In the genomic region with DNA sequence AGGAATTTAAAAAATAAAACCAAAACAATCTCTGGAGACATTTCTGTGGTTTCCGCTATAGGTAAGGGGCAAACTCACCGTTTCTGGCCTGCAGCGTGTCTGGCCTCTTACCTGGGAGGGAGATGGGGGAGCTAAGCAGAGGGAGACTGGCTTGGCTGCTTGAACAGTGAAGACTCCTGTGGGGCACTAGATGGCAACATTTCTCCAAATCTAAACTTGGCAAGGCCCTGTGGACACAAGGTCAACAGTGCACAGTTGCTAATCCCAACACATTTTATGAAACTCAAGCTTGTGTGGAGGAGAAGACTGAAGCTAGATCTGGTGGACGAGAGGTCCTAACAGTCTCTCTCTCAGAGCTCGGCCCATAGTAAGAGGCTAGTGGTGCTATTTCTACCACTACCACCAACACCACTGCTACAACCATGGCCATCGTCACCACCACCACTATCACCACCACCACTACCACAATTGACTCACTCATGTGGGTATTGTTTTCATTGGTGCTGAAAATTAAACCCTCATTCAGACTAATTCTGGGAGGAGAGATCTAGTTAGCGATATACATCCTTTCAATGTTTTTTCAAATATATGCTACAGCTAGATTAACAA, we compare ENCODE assay signal across 8 cellular contexts. TPM values are rescaled to one million over a fixed set of nuclear protein-coding genes. Genes with fewer than 3 reads are reported as not detected.
DNase-seq lines count a peak whose midpoint lies in the region; TF ChIP-seq lines count a peak whose summit lies in the region.

No MANE protein-coding gene starts in this region.

- no peaks in the 10 kb centered on the region for H3K9me3 ChIP-seq in mesenchymal stem cell (ENCODE audit: control insufficient read depth, low read length)

- no peak overlapping the region for H3K27ac ChIP-seq in mesenchymal stem cell (ENCODE audit: low read length, poor library complexity, severe bottlenecking)

- no peak overlapping the region for H2AFZ ChIP-seq in mesenchymal stem cell (ENCODE audit: low read depth, low read length)

- DNase-seq in SIG-M5 treated with dmso at 0.1 percent for 504 hours (lab: John Stamatoyannopoulos, UW; ENCODE audit: unreplicated experiment) (peak; percentile 39), SIG-M5 (lab: John Stamatoyannopoulos, UW) (no peak), NCI-H2196 treated with DMSO at 0.1 percent for 48 hours (lab: John Stamatoyannopoulos, UW; ENCODE audit: unreplicated experiment) (peak; percentile 84), chondrocyte (ENCODE audit: low spot score) (no peak), mesenchymal stem cell (peak; percentile 54), NOMO-1 treated with DMSO at 0.1 percent for 48 hours (lab: John Stamatoyannopoulos, UW; ENCODE audit: unreplicated experiment) (no peak)
- no peak for DNase-seq in activated naive CD4-positive, alpha-beta T cell treated with anti-CD3 and anti-CD28 coated beads, Interleukin-2, amount 50 U/mL, for 16 hours
- DNase-seq in stimulated activated CD8-positive, alpha-beta memory T cell treated with anti-CD3 and anti-CD28 coated beads, Interleukin-4, amount 100 ng/mL, for 48 hours, result no peak

- H3K4ac ChIP-seq in mesenchymal stem cell (ENCODE audit: low read depth in 1 of 2, low read length in 2 of 2), result no peak overlapping the region

- peaks cover 0 to 3% of the 10 kb centered on the region in 2 experiments for H3K27me3 ChIP-seq in mesenchymal stem cell (ENCODE audit: control insufficient read depth in 1 of 2, insufficient read depth in 1 of 2, low read length in 2 of 2)

- no peaks in the 10 kb centered on the region for H3K4me1 ChIP-seq in mesenchymal stem cell (ENCODE audit: control insufficient read depth, insufficient read depth, low read depth, low read length)

- WGBS in mesenchymal stem cell, result 93% methylated on average over 6 of the region's 7 CpGs

- no peak overlapping the region for H2AK5ac ChIP-seq in mesenchymal stem cell (ENCODE audit: low read length, severe bottlenecking)

- H4K8ac ChIP-seq in mesenchymal stem cell (ENCODE audit: low read length), result no peak overlapping the region

- H3K9ac ChIP-seq in mesenchymal stem cell (ENCODE audit: low read length), result peak overlapping the region; percentile 85

- no peak overlapping the region for H3K18ac ChIP-seq in mesenchymal stem cell (ENCODE audit: low read depth in 1 of 2, low read length in 2 of 2)

- no peak overlapping the region for H2BK12ac ChIP-seq in mesenchymal stem cell (ENCODE audit: low read length in 2 of 2)

- H2BK120ac ChIP-seq in mesenchymal stem cell (ENCODE audit: low read depth, low read length), result no peak overlapping the region

- no peak overlapping the region for H3K27ac Mint-ChIP-seq in chondrocyte (ENCODE audit: unreplicated experiment)

- no peak overlapping the region for H2BK5ac ChIP-seq in mesenchymal stem cell (ENCODE audit: low read depth, low read length, poor library complexity, severe bottlenecking)

- no peak overlapping the region for H3K4me2 ChIP-seq in mesenchymal stem cell (ENCODE audit: low read length, poor library complexity, severe bottlenecking)

- no peak overlapping the region for H3K4me3 Mint-ChIP-seq in chondrocyte (ENCODE audit: unreplicated experiment)

- no peak overlapping the region for H3K23ac ChIP-seq in mesenchymal stem cell (ENCODE audit: low read length in 2 of 2)

- peaks cover 27% of the 10 kb centered on the region for H3K4me1 Mint-ChIP-seq in chondrocyte (ENCODE audit: low read depth)

- H3K9me3 Mint-ChIP-seq in chondrocyte (ENCODE audit: low read depth), result no peaks in the 10 kb centered on the region

- H3K27me3 Mint-ChIP-seq in chondrocyte (ENCODE audit: low read depth), result peaks cover 4% of the 10 kb centered on the region

- H3K79me1 ChIP-seq in mesenchymal stem cell (replicated peaks; ENCODE audit: low read length, poor library complexity, severe bottlenecking), result no peaks in the 10 kb centered on the region

- no peak overlapping the region for H4K91ac ChIP-seq in mesenchymal stem cell (ENCODE audit: low read length)

- H2BK15ac ChIP-seq in mesenchymal stem cell (ENCODE audit: low read depth, poor library complexity, severe bottlenecking), result no peak overlapping the region

- no peak overlapping the region for H3K4me3 ChIP-seq in mesenchymal stem cell (ENCODE audit: insufficient read depth in 1 of 2, low read depth in 1 of 2, low read length in 2 of 2)

- H3K14ac ChIP-seq in mesenchymal stem cell (ENCODE audit: low read length in 2 of 2), result peak overlapping the region in 1 of 2 experiments; percentile 20

- peaks cover 2% of the 10 kb centered on the region for H3K36me3 Mint-ChIP-seq in chondrocyte (ENCODE audit: low read depth)

- no peaks in the 10 kb centered on the region for H3K36me3 ChIP-seq in mesenchymal stem cell (ENCODE audit: control insufficient read depth in 1 of 2, insufficient read depth in 2 of 2, low read depth in 1 of 2, low read length in 2 of 2)

- peak; percentile 80 for TF ChIP-seq CTCF in chondrocyte (IDR thresholded peaks at IDR 0.05)

RNA-seq across cellular contexts. Expression of a gene that starts 28.4 kb away (rescaled TPM):
- 0.89 to 1.9 TPM (median 1.0 TPM) in 3 replicates for total RNA-seq in chondrocyte
- 2.8 TPM for polyA plus RNA-seq in mesenchymal stem cell (2013, experiment 1 of 2)
- 3.1 TPM for polyA plus RNA-seq in mesenchymal stem cell (2013, experiment 2 of 2)

RNA-seq across cellular contexts. Expression of a gene that starts 58.3 kb away (rescaled TPM):
- total RNA-seq in chondrocyte, result 6.4 to 8.8 TPM (median 6.5 TPM) in 3 replicates
- 7.5 TPM for polyA plus RNA-seq in mesenchymal stem cell (2013, experiment 1 of 2)
- polyA plus RNA-seq in mesenchymal stem cell (2013, experiment 2 of 2), result 7.4 TPM

Comparison
In these comparisons a context has a peak if more than half of its experiments do, and no peak if none do; other contexts are left out.
1. DNase-seq: peak in SIG-M5 treated with dmso at 0.1 percent for 504 hours (single experiment), NCI-H2196 treated with DMSO at 0.1 percent for 48 hours (single experiment) and mesenchymal stem cell (single experiment); none in SIG-M5 (single experiment), chondrocyte (single experiment), activated naive CD4-positive, alpha-beta T cell treated with anti-CD3 and anti-CD28 coated beads, Interleukin-2, amount 50 U/mL, for 16 hours (single experiment), NOMO-1 treated with DMSO at 0.1 percent for 48 hours (single experiment) and stimulated activated CD8-positive, alpha-beta memory T cell treated with anti-CD3 and anti-CD28 coated beads, Interleukin-4, amount 100 ng/mL, for 48 hours (single experiment).